ENCODE assay signal across 1 cellular context in the genomic region with DNA sequence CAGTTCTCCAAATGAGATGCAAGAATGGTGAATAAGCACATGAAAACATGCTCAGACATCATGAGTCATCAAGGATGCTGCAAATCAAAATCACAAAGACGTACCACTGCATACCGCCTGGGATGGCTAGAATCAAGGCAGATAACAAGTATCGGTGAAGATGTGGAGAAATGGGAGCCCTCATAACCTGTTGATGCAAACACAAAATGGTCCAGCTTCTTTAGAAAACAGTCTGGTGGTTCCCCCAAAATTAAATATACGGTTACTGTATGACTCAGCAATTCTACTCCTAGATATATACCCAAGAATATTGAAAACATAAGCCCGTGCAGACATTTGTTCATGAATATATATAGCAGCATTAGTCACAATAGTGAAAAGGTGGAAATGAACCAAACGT.
A peak's percentile ranks its signal among the peaks of the same experiment; 100 is the strongest.
TF ChIP-seq lines count a peak whose summit lies in the region.

No MANE protein-coding gene starts in this region.

TF ChIP-seq in K562, 482 proteins besides CTCF, POLR2A, EP300 and RAD21 (continued from another document):
- TF ChIP-seq, protein P1, sequence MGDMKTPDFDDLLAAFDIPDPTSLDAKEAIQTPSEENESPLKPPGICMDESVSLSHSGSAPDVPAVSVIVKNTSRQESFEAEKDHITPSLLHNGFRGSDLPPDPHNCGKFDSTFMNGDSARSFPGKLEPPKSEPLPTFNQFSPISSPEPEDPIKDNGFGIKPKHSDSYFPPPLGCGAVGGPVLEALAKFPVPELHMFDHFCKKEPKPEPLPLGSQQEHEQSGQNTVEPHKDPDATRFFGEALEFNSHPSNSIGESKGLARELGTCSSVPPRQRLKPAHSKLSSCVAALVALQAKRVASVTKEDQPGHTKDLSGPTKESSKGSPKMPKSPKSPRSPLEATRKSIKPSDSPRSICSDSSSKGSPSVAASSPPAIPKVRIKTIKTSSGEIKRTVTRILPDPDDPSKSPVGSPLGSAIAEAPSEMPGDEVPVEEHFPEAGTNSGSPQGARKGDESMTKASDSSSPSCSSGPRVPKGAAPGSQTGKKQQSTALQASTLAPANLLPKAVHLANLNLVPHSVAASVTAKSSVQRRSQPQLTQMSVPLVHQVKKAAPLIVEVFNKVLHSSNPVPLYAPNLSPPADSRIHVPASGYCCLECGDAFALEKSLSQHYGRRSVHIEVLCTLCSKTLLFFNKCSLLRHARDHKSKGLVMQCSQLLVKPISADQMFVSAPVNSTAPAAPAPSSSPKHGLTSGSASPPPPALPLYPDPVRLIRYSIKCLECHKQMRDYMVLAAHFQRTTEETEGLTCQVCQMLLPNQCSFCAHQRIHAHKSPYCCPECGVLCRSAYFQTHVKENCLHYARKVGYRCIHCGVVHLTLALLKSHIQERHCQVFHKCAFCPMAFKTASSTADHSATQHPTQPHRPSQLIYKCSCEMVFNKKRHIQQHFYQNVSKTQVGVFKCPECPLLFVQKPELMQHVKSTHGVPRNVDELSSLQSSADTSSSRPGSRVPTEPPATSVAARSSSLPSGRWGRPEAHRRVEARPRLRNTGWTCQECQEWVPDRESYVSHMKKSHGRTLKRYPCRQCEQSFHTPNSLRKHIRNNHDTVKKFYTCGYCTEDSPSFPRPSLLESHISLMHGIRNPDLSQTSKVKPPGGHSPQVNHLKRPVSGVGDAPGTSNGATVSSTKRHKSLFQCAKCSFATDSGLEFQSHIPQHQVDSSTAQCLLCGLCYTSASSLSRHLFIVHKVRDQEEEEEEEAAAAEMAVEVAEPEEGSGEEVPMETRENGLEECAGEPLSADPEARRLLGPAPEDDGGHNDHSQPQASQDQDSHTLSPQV (IDR thresholded peaks at IDR 0.05): no peak
- TF ChIP-seq NFE2 (IDR thresholded peaks at IDR 0.05; ENCODE audit: low read depth) (peak; percentile 60), BHLHE40 (IDR thresholded peaks at IDR 0.05; ENCODE audit: low read length) (no peak), PPARD (CRISPR knock-in tag; IDR thresholded peaks at IDR 0.05) (no peak), PTTG1 (tag; IDR thresholded peaks at IDR 0.05; ENCODE audit: low read depth) (no peak), L3MBTL2 (IDR thresholded peaks at IDR 0.05) (no peak), PRMT5 (CRISPR knock-in tag; IDR thresholded peaks at IDR 0.05) (no peak), GABPB1 (CRISPR knock-in tag; IDR thresholded peaks at IDR 0.05) (no peak), ADNP (tag; IDR thresholded peaks at IDR 0.05) (no peak), ZNF133 (CRISPR knock-in tag; IDR thresholded peaks at IDR 0.05) (no peak), CBX1 (IDR thresholded peaks at IDR 0.05; ENCODE audit: low read depth) (no peak), MEF2A (IDR thresholded peaks at IDR 0.05; ENCODE audit: control insufficient read depth, low read depth, low read length) (no peak), GATAD2B (IDR thresholded peaks at IDR 0.05; ENCODE audit: borderline replicate concordance) (no peak), ZNF324 (CRISPR knock-in tag; IDR thresholded peaks at IDR 0.05) (no peak), CHD2 (IDR thresholded peaks at IDR 0.05; ENCODE audit: low read depth, low read length) (no peak), MAFK (IDR thresholded peaks at IDR 0.05; ENCODE audit: low read length) (peak; percentile 47; the same call in 1 of the 2 replicates)
- TF ChIP-seq, protein P2, sequence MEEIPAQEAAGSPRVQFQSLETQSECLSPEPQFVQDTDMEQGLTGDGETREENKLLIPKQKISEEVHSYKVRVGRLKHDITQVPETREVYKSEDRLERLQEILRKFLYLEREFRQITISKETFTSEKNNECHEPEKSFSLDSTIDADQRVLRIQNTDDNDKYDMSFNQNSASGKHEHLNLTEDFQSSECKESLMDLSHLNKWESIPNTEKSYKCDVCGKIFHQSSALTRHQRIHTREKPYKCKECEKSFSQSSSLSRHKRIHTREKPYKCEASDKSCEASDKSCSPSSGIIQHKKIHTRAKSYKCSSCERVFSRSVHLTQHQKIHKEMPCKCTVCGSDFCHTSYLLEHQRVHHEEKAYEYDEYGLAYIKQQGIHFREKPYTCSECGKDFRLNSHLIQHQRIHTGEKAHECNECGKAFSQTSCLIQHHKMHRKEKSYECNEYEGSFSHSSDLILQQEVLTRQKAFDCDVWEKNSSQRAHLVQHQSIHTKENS (CRISPR knock-in tag; IDR thresholded peaks at IDR 0.05): no peak
- TF ChIP-seq, protein P3, sequence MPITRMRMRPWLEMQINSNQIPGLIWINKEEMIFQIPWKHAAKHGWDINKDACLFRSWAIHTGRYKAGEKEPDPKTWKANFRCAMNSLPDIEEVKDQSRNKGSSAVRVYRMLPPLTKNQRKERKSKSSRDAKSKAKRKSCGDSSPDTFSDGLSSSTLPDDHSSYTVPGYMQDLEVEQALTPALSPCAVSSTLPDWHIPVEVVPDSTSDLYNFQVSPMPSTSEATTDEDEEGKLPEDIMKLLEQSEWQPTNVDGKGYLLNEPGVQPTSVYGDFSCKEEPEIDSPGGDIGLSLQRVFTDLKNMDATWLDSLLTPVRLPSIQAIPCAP (CRISPR knock-in tag; IDR thresholded peaks at IDR 0.05; ENCODE audit: borderline replicate concordance): no peak
- TF ChIP-seq, protein P4, sequence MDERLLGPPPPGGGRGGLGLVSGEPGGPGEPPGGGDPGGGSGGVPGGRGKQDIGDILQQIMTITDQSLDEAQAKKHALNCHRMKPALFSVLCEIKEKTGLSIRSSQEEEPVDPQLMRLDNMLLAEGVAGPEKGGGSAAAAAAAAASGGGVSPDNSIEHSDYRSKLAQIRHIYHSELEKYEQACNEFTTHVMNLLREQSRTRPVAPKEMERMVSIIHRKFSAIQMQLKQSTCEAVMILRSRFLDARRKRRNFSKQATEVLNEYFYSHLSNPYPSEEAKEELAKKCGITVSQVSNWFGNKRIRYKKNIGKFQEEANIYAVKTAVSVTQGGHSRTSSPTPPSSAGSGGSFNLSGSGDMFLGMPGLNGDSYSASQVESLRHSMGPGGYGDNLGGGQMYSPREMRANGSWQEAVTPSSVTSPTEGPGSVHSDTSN (CRISPR knock-in tag; IDR thresholded peaks at IDR 0.05; ENCODE audit: low read depth): no peak
- TF ChIP-seq, protein P4 (tag; conservative IDR thresholded peaks at IDR 0.05; ENCODE audit: low read depth): no peak
- TF ChIP-seq, protein P5, sequence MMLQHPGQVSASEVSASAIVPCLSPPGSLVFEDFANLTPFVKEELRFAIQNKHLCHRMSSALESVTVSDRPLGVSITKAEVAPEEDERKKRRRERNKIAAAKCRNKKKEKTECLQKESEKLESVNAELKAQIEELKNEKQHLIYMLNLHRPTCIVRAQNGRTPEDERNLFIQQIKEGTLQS (IDR thresholded peaks at IDR 0.05): peak; percentile 83
- TF ChIP-seq, protein P5 (CRISPR knock-in tag; conservative IDR thresholded peaks at IDR 0.05): no peak
- TF ChIP-seq, protein P6, sequence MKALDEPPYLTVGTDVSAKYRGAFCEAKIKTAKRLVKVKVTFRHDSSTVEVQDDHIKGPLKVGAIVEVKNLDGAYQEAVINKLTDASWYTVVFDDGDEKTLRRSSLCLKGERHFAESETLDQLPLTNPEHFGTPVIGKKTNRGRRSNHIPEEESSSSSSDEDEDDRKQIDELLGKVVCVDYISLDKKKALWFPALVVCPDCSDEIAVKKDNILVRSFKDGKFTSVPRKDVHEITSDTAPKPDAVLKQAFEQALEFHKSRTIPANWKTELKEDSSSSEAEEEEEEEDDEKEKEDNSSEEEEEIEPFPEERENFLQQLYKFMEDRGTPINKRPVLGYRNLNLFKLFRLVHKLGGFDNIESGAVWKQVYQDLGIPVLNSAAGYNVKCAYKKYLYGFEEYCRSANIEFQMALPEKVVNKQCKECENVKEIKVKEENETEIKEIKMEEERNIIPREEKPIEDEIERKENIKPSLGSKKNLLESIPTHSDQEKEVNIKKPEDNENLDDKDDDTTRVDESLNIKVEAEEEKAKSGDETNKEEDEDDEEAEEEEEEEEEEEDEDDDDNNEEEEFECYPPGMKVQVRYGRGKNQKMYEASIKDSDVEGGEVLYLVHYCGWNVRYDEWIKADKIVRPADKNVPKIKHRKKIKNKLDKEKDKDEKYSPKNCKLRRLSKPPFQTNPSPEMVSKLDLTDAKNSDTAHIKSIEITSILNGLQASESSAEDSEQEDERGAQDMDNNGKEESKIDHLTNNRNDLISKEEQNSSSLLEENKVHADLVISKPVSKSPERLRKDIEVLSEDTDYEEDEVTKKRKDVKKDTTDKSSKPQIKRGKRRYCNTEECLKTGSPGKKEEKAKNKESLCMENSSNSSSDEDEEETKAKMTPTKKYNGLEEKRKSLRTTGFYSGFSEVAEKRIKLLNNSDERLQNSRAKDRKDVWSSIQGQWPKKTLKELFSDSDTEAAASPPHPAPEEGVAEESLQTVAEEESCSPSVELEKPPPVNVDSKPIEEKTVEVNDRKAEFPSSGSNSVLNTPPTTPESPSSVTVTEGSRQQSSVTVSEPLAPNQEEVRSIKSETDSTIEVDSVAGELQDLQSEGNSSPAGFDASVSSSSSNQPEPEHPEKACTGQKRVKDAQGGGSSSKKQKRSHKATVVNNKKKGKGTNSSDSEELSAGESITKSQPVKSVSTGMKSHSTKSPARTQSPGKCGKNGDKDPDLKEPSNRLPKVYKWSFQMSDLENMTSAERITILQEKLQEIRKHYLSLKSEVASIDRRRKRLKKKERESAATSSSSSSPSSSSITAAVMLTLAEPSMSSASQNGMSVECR (CRISPR knock-in tag; IDR thresholded peaks at IDR 0.05): no peak
